Comparison of ENCODE assay signal across 16 cellular contexts in genomic region chr7:27345964-27346363, GRCh38.
"Had no signal": no experiment of that assay in that cellular context is flagged by ENCODE, and none has a peak within 500 bp of the region (broad histone marks: within the 10 kb centered on the region; RNA-seq: fewer than 3 reads in every experiment).

No MANE protein-coding gene starts in this region.

- H3K27ac ChIP-seq: cardiac muscle cell, gastroesophageal sphincter, heart right ventricle, parathyroid adenoma, tibial artery had no signal

- H3K36me3 Mint-ChIP-seq: activated naive CD4-positive, alpha-beta T cell treated with anti-CD3 and anti-CD28 coated beads, Interleukin-2, amount 10 ng/mL, durations not matched to agents 7 days and 5 days; naive thymus-derived CD8-positive, alpha-beta T cell; stimulated activated memory B cell treated with anti-CD40 and anti-IgM and Interleukin-4, amounts not matched to agents 10 μg/mL and 1 μg/mL and 100 μg/mL, for 72 hours had no signal

- H2AFZ ChIP-seq: parathyroid adenoma had no signal

- H3K9me3 Mint-ChIP-seq: activated CD4-positive, alpha-beta T cell treated with anti-CD3 and anti-CD28 coated beads, Interleukin-2, amount 10 ng/mL, durations not matched to agents 7 days and 5 days; activated naive CD4-positive, alpha-beta T cell treated with anti-CD3 and anti-CD28 coated beads, Interleukin-2, amount 10 ng/mL, durations not matched to agents 7 days and 5 days; stimulated activated memory B cell treated with anti-CD40 and anti-IgM and Interleukin-4, amounts not matched to agents 10 μg/mL and 1 μg/mL and 100 μg/mL, for 72 hours had no signal

- H3K27me3 ChIP-seq: cardiac muscle cell had no signal

- H3K79me2 ChIP-seq: parathyroid adenoma had no signal

- H3K36me3 ChIP-seq: cardiac muscle cell, gastroesophageal sphincter, heart right ventricle, tibial artery had no signal

- DNase-seq: activated CD4-positive, alpha-beta T cell treated with anti-CD3 and anti-CD28 coated beads, Interleukin-2, amount 10 ng/mL, durations not matched to agents 7 days and 5 days; activated naive CD4-positive, alpha-beta T cell treated with anti-CD3 and anti-CD28 coated beads, Interleukin-2, amount 10 ng/mL, durations not matched to agents 7 days and 5 days; heart right ventricle; islet precursor cell; mammary epithelial cell; naive thymus-derived CD8-positive, alpha-beta T cell; retina; stimulated activated CD4-positive, alpha-beta T cell treated with anti-CD3 and anti-CD28 coated beads, Interleukin-2, amount 100 ng/mL, for 48 hours; tibial artery had no signal

- H3K4me3 Mint-ChIP-seq: activated CD4-positive, alpha-beta T cell treated with anti-CD3 and anti-CD28 coated beads, Interleukin-2, amount 10 ng/mL, durations not matched to agents 7 days and 5 days; activated naive CD4-positive, alpha-beta T cell treated with anti-CD3 and anti-CD28 coated beads, Interleukin-2, amount 10 ng/mL, durations not matched to agents 7 days and 5 days; naive thymus-derived CD8-positive, alpha-beta T cell; stimulated activated memory B cell treated with anti-CD40 and anti-IgM and Interleukin-4, amounts not matched to agents 10 μg/mL and 1 μg/mL and 100 μg/mL, for 72 hours had no signal

- H3K27ac Mint-ChIP-seq: activated CD4-positive, alpha-beta T cell treated with anti-CD3 and anti-CD28 coated beads, Interleukin-2, amount 10 ng/mL, durations not matched to agents 7 days and 5 days; activated naive CD4-positive, alpha-beta T cell treated with anti-CD3 and anti-CD28 coated beads, Interleukin-2, amount 10 ng/mL, durations not matched to agents 7 days and 5 days; naive thymus-derived CD8-positive, alpha-beta T cell; stimulated activated memory B cell treated with anti-CD40 and anti-IgM and Interleukin-4, amounts not matched to agents 10 μg/mL and 1 μg/mL and 100 μg/mL, for 72 hours had no signal

- FAIRE-seq: astrocyte, colon had no signal

- H3K9me3 ChIP-seq: gastroesophageal sphincter, heart right ventricle, tibial artery had no signal

- ATAC-seq: gastroesophageal sphincter; heart right ventricle; left lobe of liver; naive thymus-derived CD8-positive, alpha-beta T cell; stimulated activated memory B cell treated with anti-CD40 and anti-IgM and Interleukin-4, amounts not matched to agents 10 μg/mL and 1 μg/mL and 100 μg/mL, for 72 hours had no signal

- H3K4me3 ChIP-seq: cardiac muscle cell, gastroesophageal sphincter, heart right ventricle, tibial artery had no signal

- H3K4me1 Mint-ChIP-seq: activated CD4-positive, alpha-beta T cell treated with anti-CD3 and anti-CD28 coated beads, Interleukin-2, amount 10 ng/mL, durations not matched to agents 7 days and 5 days; activated naive CD4-positive, alpha-beta T cell treated with anti-CD3 and anti-CD28 coated beads, Interleukin-2, amount 10 ng/mL, durations not matched to agents 7 days and 5 days; naive thymus-derived CD8-positive, alpha-beta T cell; stimulated activated memory B cell treated with anti-CD40 and anti-IgM and Interleukin-4, amounts not matched to agents 10 μg/mL and 1 μg/mL and 100 μg/mL, for 72 hours had no signal

- H3K9ac ChIP-seq: parathyroid adenoma had no signal

- H3K4me1 ChIP-seq: heart right ventricle, parathyroid adenoma had no signal
